1 cellular context compared by ENCODE assay signal in the genomic region with DNA sequence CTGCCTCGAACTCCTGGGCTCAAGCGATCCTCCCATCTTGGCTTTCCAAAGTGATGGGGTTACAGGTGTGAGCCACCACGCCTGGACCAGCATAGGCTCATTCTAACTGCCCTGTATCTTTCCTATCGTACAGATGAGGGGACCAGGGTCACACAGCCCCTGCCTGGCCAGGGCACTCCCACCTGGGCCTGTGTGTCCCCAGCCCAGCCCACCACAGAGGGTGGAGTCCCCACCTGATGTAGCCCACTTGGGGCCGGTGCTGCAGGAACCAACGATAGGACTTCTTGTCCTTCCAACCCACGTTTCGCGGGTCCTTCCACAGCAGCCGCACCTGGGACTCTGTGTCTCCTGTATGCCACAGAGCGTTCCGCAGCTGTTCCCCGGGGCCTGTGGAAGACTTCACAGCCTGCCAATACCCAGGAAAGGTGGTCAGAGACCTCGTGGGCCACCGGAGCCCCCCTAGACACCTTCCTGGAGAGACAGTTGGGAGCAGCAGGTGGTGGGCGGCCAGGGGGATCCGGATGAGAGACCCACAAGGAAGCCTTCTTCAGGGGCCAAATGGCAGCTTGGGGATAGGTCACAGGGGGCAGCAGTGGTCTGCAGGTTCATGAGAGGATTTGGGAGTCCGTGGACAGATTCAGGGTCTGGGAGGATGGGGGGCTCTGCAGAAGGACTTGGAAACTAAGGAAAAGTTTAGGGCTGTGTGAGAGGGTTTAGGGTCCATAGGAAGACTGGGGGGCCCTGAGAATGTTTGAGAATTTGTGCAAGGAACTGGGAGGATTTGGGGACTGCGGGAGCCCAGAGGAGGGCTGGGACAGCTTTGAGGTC.
TF ChIP-seq lines count a peak whose summit lies in the region.

No MANE protein-coding gene starts in this region.

TF ChIP-seq in GM23338, 12 proteins besides CTCF, POLR2A, EP300 and RAD21:
- TF ChIP-seq, protein P1, sequence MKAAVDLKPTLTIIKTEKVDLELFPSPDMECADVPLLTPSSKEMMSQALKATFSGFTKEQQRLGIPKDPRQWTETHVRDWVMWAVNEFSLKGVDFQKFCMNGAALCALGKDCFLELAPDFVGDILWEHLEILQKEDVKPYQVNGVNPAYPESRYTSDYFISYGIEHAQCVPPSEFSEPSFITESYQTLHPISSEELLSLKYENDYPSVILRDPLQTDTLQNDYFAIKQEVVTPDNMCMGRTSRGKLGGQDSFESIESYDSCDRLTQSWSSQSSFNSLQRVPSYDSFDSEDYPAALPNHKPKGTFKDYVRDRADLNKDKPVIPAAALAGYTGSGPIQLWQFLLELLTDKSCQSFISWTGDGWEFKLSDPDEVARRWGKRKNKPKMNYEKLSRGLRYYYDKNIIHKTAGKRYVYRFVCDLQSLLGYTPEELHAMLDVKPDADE (IDR thresholded peaks at IDR 0.05): no peak
- TF ChIP-seq STAT1 (IDR thresholded peaks at IDR 0.05; ENCODE audit: unreplicated experiment): no peak
